In the genomic region with DNA sequence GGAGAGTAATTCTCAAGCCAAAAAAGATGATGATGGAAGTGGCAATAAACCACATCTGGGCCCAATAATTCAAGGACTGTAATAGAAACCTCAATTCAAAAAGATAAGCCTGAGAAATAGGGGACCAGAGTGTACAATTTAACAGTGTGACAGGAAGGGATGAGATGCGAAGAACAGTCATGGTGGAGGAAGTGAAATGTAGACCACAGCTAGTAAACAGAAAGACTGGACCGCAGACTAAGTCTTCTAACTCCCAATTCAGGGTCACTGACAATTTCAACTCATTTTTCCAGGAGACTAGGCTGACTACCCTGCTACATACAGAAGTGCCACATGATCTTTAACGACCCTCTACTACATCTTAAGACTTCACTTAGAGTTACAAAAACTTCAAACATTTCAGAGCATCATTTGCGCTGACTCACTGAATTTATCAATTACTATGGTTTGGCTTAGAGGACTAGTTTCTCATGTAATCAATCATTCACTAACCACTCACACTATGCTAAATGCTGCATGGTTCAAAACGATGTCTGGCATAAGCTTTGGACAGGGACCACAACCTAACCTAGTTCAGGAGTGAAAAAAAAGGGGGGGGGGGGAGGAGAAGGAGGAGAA, we compare ENCODE assay signal across 10 cellular contexts. TPM values are rescaled to one million over a fixed set of nuclear protein-coding genes. Genes with fewer than 3 reads are reported as not detected.
A peak's percentile ranks its signal among the peaks of the same experiment; 100 is the strongest.
DNase-seq lines count a peak whose midpoint lies in the region; ATAC-seq, FAIRE-seq and TF ChIP-seq lines count a peak whose summit lies in the region.
"Had no signal": no experiment of that assay in that cellular context is flagged by ENCODE, and none has a peak within 500 bp of the region (broad histone marks: within the 10 kb centered on the region; RNA-seq: fewer than 3 reads in every experiment).

No MANE protein-coding gene starts in this region.

- no peak for DNase-seq in GM12892 (ENCODE audit: insufficient read length)
- DNase-seq in K562 (ENCODE audit: extremely low read depth in 1 of 4, low spot score in 3 of 4) = no peak
- DNase-seq in small intestine = no peak
- no peak for DNase-seq in right cardiac atrium
- no peak for DNase-seq in NCI-H446 (lab: John Stamatoyannopoulos, UW)
- DNase-seq in smooth muscle cell (lab: John Stamatoyannopoulos, UW; ENCODE audit: unreplicated experiment) = no peak
- DNase-seq: activated effector memory CD4-positive, alpha-beta T cell treated with anti-CD3 and anti-CD28 coated beads, Interleukin-2, amount 50 U/mL, for 16 hours; sigmoid colon had no signal

- no peaks in the 10 kb centered on the region for H3K27me3 ChIP-seq in K562 (ENCODE audit: control insufficient read depth in 2 of 2, insufficient read depth in 2 of 2, low read length in 2 of 2)
- no peaks in the 10 kb centered on the region for H3K27me3 ChIP-seq in small intestine (ENCODE audit: control insufficient read depth in 2 of 2, insufficient read depth in 2 of 2, low read length in 2 of 2)
- H3K27me3 ChIP-seq in right cardiac atrium (ENCODE audit: control insufficient read depth, insufficient read depth) = no peaks in the 10 kb centered on the region
- H3K27me3 ChIP-seq in smooth muscle cell (ENCODE audit: low read depth) = no peaks in the 10 kb centered on the region
- H3K27me3 ChIP-seq: sigmoid colon had no signal

- TF ChIP-seq EP300 in K562 (IDR thresholded peaks at IDR 0.05; ENCODE audit: low read length) = no peak

- H3F3A ChIP-seq in smooth muscle cell (ENCODE audit: low read depth) = no peaks in the 10 kb centered on the region

- H3K9me3 ChIP-seq in K562 (replicated peaks; ENCODE audit: control insufficient read depth, insufficient read depth, low read depth, low read length) (no peaks in the 10 kb centered on the region), small intestine (ENCODE audit: control insufficient read depth, low read depth) (no peaks in the 10 kb centered on the region), right cardiac atrium (ENCODE audit: control insufficient read depth, low read length) (no peaks in the 10 kb centered on the region), smooth muscle cell (replicated peaks; ENCODE audit: low read depth) (no peaks in the 10 kb centered on the region)
- H3K9me3 ChIP-seq: sigmoid colon had no signal

- FAIRE-seq in GM12892 (lab: Jason Lieb, UNC) (peak; percentile 86), K562 (lab: Jason Lieb, UNC) (no peak), small intestine (lab: Jason Lieb, UNC) (no peak)

- H2AFZ ChIP-seq in K562 (ENCODE audit: low read depth, low read length) (no peak overlapping the region), smooth muscle cell (ENCODE audit: low read depth) (no peak overlapping the region)

- H3K79me2 ChIP-seq in K562 (ENCODE audit: control insufficient read depth, insufficient read depth, low read length) = peaks cover 100% of the 10 kb centered on the region
- peaks cover 100% of the 10 kb centered on the region for H3K79me2 ChIP-seq in smooth muscle cell (ENCODE audit: low read depth)

- peaks cover 10% of the 10 kb centered on the region; the same call in 1 of the 2 replicates for H4K20me1 ChIP-seq in K562 (replicated peaks; ENCODE audit: control insufficient read depth, insufficient read depth, low read length)
- H4K20me1 ChIP-seq in smooth muscle cell (ENCODE audit: low read depth) = peaks cover 100% of the 10 kb centered on the region

- no peak overlapping the region for H3K9ac ChIP-seq in K562 (ENCODE audit: insufficient read depth in 1 of 2, low read depth in 2 of 2, low read length in 2 of 2)
- H3K9ac ChIP-seq in smooth muscle cell (ENCODE audit: low read depth) = no peak overlapping the region

- CTCF ChIA-PET in K562 (lab: Yijun Ruan, JAX; ENCODE audit: low intra/inter-chr PET ratio) = no interaction called here

- TF ChIP-seq POLR2A in GM12892 (IDR thresholded peaks at IDR 0.05; ENCODE audit: low read depth, low read length) (no peak), K562 (conservative IDR thresholded peaks at IDR 0.05) (no peak)

- H3K27ac ChIP-seq in K562 (ENCODE audit: extremely low read depth, low read depth, low read length) (no peak overlapping the region), small intestine (ENCODE audit: low read depth in 1 of 2, low read length in 1 of 2) (no peak overlapping the region), right cardiac atrium (ENCODE audit: low read length) (no peak overlapping the region), smooth muscle cell (ENCODE audit: low read depth) (no peak overlapping the region)
- H3K27ac ChIP-seq: sigmoid colon had no signal

- H3K4me1 ChIP-seq in K562 (replicated peaks in 1 of 2; ENCODE audit: control insufficient read depth in 2 of 2, insufficient read depth in 2 of 2, low read length in 2 of 2) (peaks cover 0 to 9% of the 10 kb centered on the region in 2 experiments; a peak in 3 of 5 replicates), small intestine (ENCODE audit: control insufficient read depth in 2 of 2, insufficient read depth in 1 of 2, low read depth in 1 of 2, low read length in 1 of 2) (peaks cover 6 to 30% of the 10 kb centered on the region in 2 donors), right cardiac atrium (ENCODE audit: control insufficient read depth, insufficient read depth, low read length) (peaks cover 16% of the 10 kb centered on the region), smooth muscle cell (ENCODE audit: low read depth) (peaks cover 34% of the 10 kb centered on the region)

- 62% methylated on average over 5 of the region's 5 CpGs for WGBS in K562 (ENCODE audit: insufficient coverage, low coverage, missing lambda C conversion rate)
- 54 to 76% (median 61%) methylated on average over 5 of the region's 5 CpGs for WGBS in small intestine, 3 donors
- 74% methylated on average over 5 of the region's 5 CpGs for WGBS in right cardiac atrium
- WGBS in smooth muscle cell (ENCODE audit: low lambda C conversion rate) = 58% methylated on average over 5 of the region's 5 CpGs

- no peak for TF ChIP-seq RAD21 in K562 (CRISPR knock-in tag; conservative IDR thresholded peaks at IDR 0.05 in 1 of 2, IDR thresholded peaks at IDR 0.05 in 1 of 2)

- TF ChIP-seq CTCF in K562 (IDR thresholded peaks at IDR 0.05 in 2 of 3, conservative IDR thresholded peaks at IDR 0.05 in 1 of 3; ENCODE audit: insufficient read depth in 2 of 3, low read depth in 1 of 3, low read length in 3 of 3) (no peak), smooth muscle cell (IDR thresholded peaks at IDR 0.05; ENCODE audit: borderline replicate concordance, insufficient read depth, poor library complexity, severe bottlenecking) (no peak)

- in situ Hi-C loops in K562 (cut with MboI) = no loop called here

- peaks cover 4% of the 10 kb centered on the region; the same call in 1 of the 3 replicates for H3K36me3 ChIP-seq in K562 (ENCODE audit: control insufficient read depth, insufficient read depth, low read length)
- H3K36me3 ChIP-seq in small intestine (ENCODE audit: control insufficient read depth in 2 of 2, insufficient read depth in 2 of 2, low read length in 2 of 2) = peaks cover 0 to 3% of the 10 kb centered on the region in 2 donors
- no peaks in the 10 kb centered on the region for H3K36me3 ChIP-seq in smooth muscle cell (ENCODE audit: low read depth)
- H3K36me3 ChIP-seq: sigmoid colon had no signal

- ATAC-seq in GM21390 (IDR thresholded peaks at IDR 0.05; ENCODE audit: unreplicated experiment) = peak; percentile 80
- ATAC-seq in HG03354 (IDR thresholded peaks at IDR 0.05; ENCODE audit: poor library complexity, severe bottlenecking, unreplicated experiment) = peak; percentile 90
- ATAC-seq in K562 = no peak
- ATAC-seq in right cardiac atrium = no peak

- no peaks in the 10 kb centered on the region for H3K9me1 ChIP-seq in K562 (ENCODE audit: control insufficient read depth, insufficient read depth, low read length)

- H3K4me2 ChIP-seq in K562 (ENCODE audit: insufficient read depth, low read length) = no peak overlapping the region
- H3K4me2 ChIP-seq in smooth muscle cell = no peak overlapping the region

- intact Hi-C loops in K562 (cut with micrococcal nuclease) (no loop called here), right cardiac atrium (cut with DNase I) (no loop called here)

- POLR2A ChIA-PET in K562 (lab: Yijun Ruan, JAX) = interaction anchor here (0.6 to 1.3 kb wide), 3 partner anchors 8 to 676 kb away, joined by 3 read pairs; no protein-coding TSS in a partner anchor

- BruUV-seq in K562 (replicated peaks; lab: Mats Ljungman, UMichigan) = no TSS peak

- H3K4me3 ChIP-seq in K562 (no peak overlapping the region), small intestine (ENCODE audit: low read depth in 1 of 2, low read length in 2 of 2) (no peak overlapping the region), right cardiac atrium (ENCODE audit: low read length) (no peak overlapping the region), smooth muscle cell (no peak overlapping the region)
- H3K4me3 ChIP-seq: sigmoid colon had no signal

TF ChIP-seq in K562, 482 proteins besides CTCF, POLR2A, EP300 and RAD21 (continues in another document):
- no peak for TF ChIP-seq DLX4 (CRISPR knock-in tag; IDR thresholded peaks at IDR 0.05)

RNA-seq across cellular contexts. Expression of gene CUL3, which starts 9.0 kb away (rescaled TPM):
- polyA plus RNA-seq in GM12892 (2012; ENCODE audit: missing spikeins) = 64.7 TPM
- 27.8 and 89.4 TPM in 2 replicates for total RNA-seq in K562 (2011; cell fraction: chromatin; rRNA removed; ENCODE audit: low replicate concordance)
- total RNA-seq in K562 (2011; cell fraction: nucleolus; rRNA removed) = 10.8 and 12.6 TPM in 2 replicates
- 27.4 and 61.0 TPM in 2 replicates for total RNA-seq in K562 (2011; cell fraction: nucleoplasm; rRNA removed)
- total RNA-seq in K562 (2014; rRNA removed) (31.5 and 33.2 TPM in 2 replicates), K562 (2014; rRNA removed; fragmentation: Illumina TruSeq; extraction: Trizol) (71.9 and 76.9 TPM in 2 replicates), K562 (2015; rRNA removed; fragmentation: Illumina TruSeq; extraction: Trizol) (59.8 and 62.8 TPM in 2 replicates), K562 (2021) (54.4 and 56.4 TPM in 2 replicates), right cardiac atrium (10 to 100 TPM; 61.2 to 72.4 (median 65.2) TPM), smooth muscle cell (95.0 and 109 TPM in 2 replicates)
- polyA plus RNA-seq in K562 (2011; rRNA removed) (21.2 and 50.4 TPM in 2 replicates), K562 (2014; fragmentation: Illumina TruSeq; extraction: Trizol) (59.0 and 69.4 TPM in 2 replicates), K562 (2014; fragmentation: Nextera tagmentation; extraction: Ambion mirVana) (10 to 100 TPM; 31.5 to 33.3 TPM), K562 (2014; rRNA removed) (36.1 and 56.4 TPM in 2 replicates), small intestine (100 to 1,000 TPM in 1 of 3 donors, 10 to 100 TPM in 2; 56.7 to 102 (median 84.6) TPM), right cardiac atrium (71.6 TPM), smooth muscle cell (63.4 and 65.8 TPM in 2 replicates)
- polyA plus RNA-seq in K562 (2011; cell fraction: cytosol; rRNA removed) = 13.3 and 16.9 TPM in 2 replicates
- 11.4 and 14.5 TPM in 2 replicates for polyA plus RNA-seq in K562 (2011; cell fraction: nucleus; rRNA removed)
- polyA plus RNA-seq in K562 (2012) = 36.9 and 56.6 TPM in 2 replicates
- 52.9 and 85.9 TPM in 2 replicates for polyA minus RNA-seq in K562 (2011; rRNA and poly(A)+ RNA removed)
- 22.7 and 33.4 TPM in 2 replicates for polyA minus RNA-seq in K562 (2011; cell fraction: cytosol; rRNA and poly(A)+ RNA removed)
- 19.4 and 31.0 TPM in 2 replicates for polyA minus RNA-seq in K562 (2011; cell fraction: nucleus; rRNA and poly(A)+ RNA removed)

Comparison
In these comparisons a context has a peak if more than half of its experiments do, and no peak if none do; other contexts are left out.
1. ATAC-seq: peak in GM21390 (single experiment) and HG03354 (single experiment); none in K562 (single experiment) and right cardiac atrium (0 of 2).